Comparison of ENCODE assay signal across 20 cellular contexts in genomic region chr5:109511980-109512744, GRCh38.
"Had no signal": no experiment of that assay in that cellular context is flagged by ENCODE, and none has a peak within 500 bp of the region (broad histone marks: within the 10 kb centered on the region; RNA-seq: fewer than 3 reads in every experiment).

No MANE protein-coding gene starts in this region.

- FAIRE-seq: astrocyte, islet of Langerhans had no signal

- H3K36me3 ChIP-seq: gastrocnemius medialis, right atrium auricular region, transverse colon had no signal

- DNase-seq: activated CD4-positive, alpha-beta memory T cell treated with anti-CD3 and anti-CD28 coated beads, Interleukin-2, amount 10 ng/mL, durations not matched to agents 7 days and 5 days; activated CD4-positive, alpha-beta T cell treated with anti-CD3 and anti-CD28 coated beads for 4 hours; activated effector memory CD4-positive, alpha-beta T cell treated with Interleukin-2 at 50 U/mL for 16 hours; activated naive CD4-positive, alpha-beta T cell treated with anti-CD3 and anti-CD28 coated beads, Interleukin-2, amount 50 U/mL, for 16 hours; activated T-cell treated with anti-CD3 and anti-CD28 coated beads, Interleukin-2, amount 50 U/mL, for 4 hours; dorsolateral prefrontal cortex; endodermal cell; erythroblast; gastrocnemius medialis; naive thymus-derived CD4-positive, alpha-beta T cell; stimulated activated CD4-positive, alpha-beta T cell treated with anti-CD3 and anti-CD28 coated beads, Interleukin-15, amount 100 ng/mL, for 24 hours; stimulated activated CD4-positive, alpha-beta T cell treated with anti-CD3 and anti-CD28 coated beads, Interleukin-4, amount 100 ng/mL, for 1 hour; stimulated activated naive CD8-positive, alpha-beta T cell treated with anti-CD3 and anti-CD28 coated beads, Interleukin-15, Interleukin-2, amounts not matched to agents 100 U/mL and 50 U/mL, for 24 hours; T1000; transverse colon had no signal

- H3K4me3 ChIP-seq: dorsolateral prefrontal cortex, gastrocnemius medialis, lung, right atrium auricular region, skin epidermis, transverse colon had no signal

- H3K9me3 ChIP-seq: gastrocnemius medialis, right atrium auricular region, transverse colon had no signal

- H3K27ac ChIP-seq: dorsolateral prefrontal cortex, gastrocnemius medialis, right atrium auricular region, skin epidermis, transverse colon had no signal

- ATAC-seq: activated T-cell treated with anti-CD3 and anti-CD28 coated beads, Interleukin-2, amount 50 U/mL, for 4 hours; gastrocnemius medialis; naive thymus-derived CD4-positive, alpha-beta T cell; stimulated activated naive CD8-positive, alpha-beta T cell treated with anti-CD3 and anti-CD28 coated beads, Interleukin-15, Interleukin-2, amounts not matched to agents 100 U/mL and 50 U/mL, for 24 hours had no signal

- H3K4me1 ChIP-seq: gastrocnemius medialis, right atrium auricular region, transverse colon had no signal

- H3K27me3 ChIP-seq: dorsolateral prefrontal cortex, gastrocnemius medialis, right atrium auricular region, transverse colon had no signal
